Comparison of ENCODE assay signal across 8 cellular contexts in genomic region chr15:70100495-70101331, GRCh38. TPM values are rescaled to one million over a fixed set of nuclear protein-coding genes. Genes with fewer than 3 reads are reported as not detected.
A peak's percentile ranks its signal among the peaks of the same experiment; 100 is the strongest.
DNase-seq lines count a peak whose midpoint lies in the region; ATAC-seq, FAIRE-seq and TF ChIP-seq lines count a peak whose summit lies in the region.

No MANE protein-coding gene starts in this region.

- no peak for TF ChIP-seq POLR2A in A549 (IDR thresholded peaks at IDR 0.05; ENCODE audit: low read length)

- no peak for FAIRE-seq in A549 (lab: Jason Lieb, UNC)

- DNase-seq in A549 (ENCODE audit: low read depth in 1 of 2, low spot score in 1 of 2) (peak; percentile 50 to 58), H7 (peak; percentile 72), RWPE1 (ENCODE audit: low spot score) (no peak), Right ventricle myocardium superior (peak; percentile 70), renal cortical epithelial cell (ENCODE audit: low read depth) (peak; percentile 59), AG08396 (ENCODE audit: low spot score) (no peak), HuH-7.5 (ENCODE audit: low spot score) (no peak)
- peak; percentile 54 for DNase-seq in activated T-helper 9 cell treated with anti-CD3 and anti-CD28 coated beads, Interleukin-2, amount 50 U/mL, for 16 hours (ENCODE audit: low read depth)

- POLR2A ChIA-PET in A549 (lab: Yijun Ruan, JAX), result no interaction called here
- POLR2A ChIA-PET in RWPE1 (lab: Yijun Ruan, JAX; ENCODE audit: low non-redundant PET), result no interaction called here

- TF ChIP-seq CTCF in A549 (IDR thresholded peaks at IDR 0.05), result peak; percentile 35
- peak; percentile 41 for TF ChIP-seq CTCF in RWPE1 (conservative IDR thresholded peaks at IDR 0.05; ENCODE audit: low read depth)

- peak overlapping the region; percentile 31 for H3K4me3 ChIP-seq in A549
- H3K4me3 ChIP-seq in H7 (ENCODE audit: insufficient read depth, low read depth, low read length), result peak overlapping the region; percentile 55

- no peak for TF ChIP-seq EP300 in A549 (IDR thresholded peaks at IDR 0.05)

- H3K4me2 ChIP-seq in A549, result peak overlapping the region; percentile 99

- peaks cover 43% of the 10 kb centered on the region for H3K4me1 ChIP-seq in A549

- ATAC-seq in A549, result peak; percentile 11 to 46; a peak in 5 of 6 replicates
- ATAC-seq in Right ventricle myocardium superior (ENCODE audit: poor library complexity), result peak; percentile 5

- intact Hi-C loops in Right ventricle myocardium superior (cut with DNase I), result loop anchor here (10.0 kb wide), 1 partner anchor 164 kb away; no protein-coding TSS in a partner anchor

- peak overlapping the region; percentile 52 to 77 for H3K27ac ChIP-seq in A549
- no peak overlapping the region for H3K27ac ChIP-seq in RWPE1

- H3K36me3 ChIP-seq in H7 (replicated peaks; ENCODE audit: control insufficient read depth, insufficient read depth, low read length), result no peaks in the 10 kb centered on the region

- 27% methylated on average over 43 of the region's 53 CpGs for WGBS in A549 (ENCODE audit: missing lambda C conversion rate)

- peaks cover 6% of the 10 kb centered on the region; the same call in 1 of the 2 replicates for H3K27me3 ChIP-seq in H7 (ENCODE audit: control insufficient read depth, insufficient read depth, low read length)

- CTCF ChIA-PET in A549 (lab: Yijun Ruan, JAX) (interaction anchor here (0.9 to 8.6 kb wide), 17 partner anchors 9 to 626 kb away, joined by 3 to 59 read pairs (median 4); no protein-coding TSS in a partner anchor), RWPE1 (lab: Yijun Ruan, JAX) (interaction anchor here (0.6 kb wide), 1 partner anchor 468 kb away, joined by 3 read pairs; no protein-coding TSS in a partner anchor)

- H3K9me3 ChIP-seq in A549, result no peaks in the 10 kb centered on the region

- TF ChIP-seq RAD21 in A549 (conservative IDR thresholded peaks at IDR 0.05 in 1 of 2, IDR thresholded peaks at IDR 0.05 in 1 of 2), result no peak

TF ChIP-seq in A549, 52 proteins besides CTCF, POLR2A, EP300 and RAD21:
- TF ChIP-seq E2F6 (IDR thresholded peaks at IDR 0.05; ENCODE audit: borderline replicate concordance, low read depth) (peak; percentile 65; the same call in 1 of the 2 replicates), GATA3 (IDR thresholded peaks at IDR 0.05; ENCODE audit: borderline replicate concordance) (0 out of 2 replicates have a peak, but pooled peaks have one; percentile 27), FOSL2 (IDR thresholded peaks at IDR 0.05) (no peak), FOSL2 (CRISPR knock-in tag; IDR thresholded peaks at IDR 0.05) (no peak), FOSB (CRISPR knock-in tag; IDR thresholded peaks at IDR 0.05) (no peak), ELK1 (IDR thresholded peaks at IDR 0.05; ENCODE audit: low read depth, low read length) (no peak), KDM1A (IDR thresholded peaks at IDR 0.05; ENCODE audit: low read depth) (0 out of 2 replicates have a peak, but pooled peaks have one; percentile 42), HOXA7 (CRISPR knock-in tag; IDR thresholded peaks at IDR 0.05) (no peak), JUNB (IDR thresholded peaks at IDR 0.05) (no peak), MAX (IDR thresholded peaks at IDR 0.05) (peak; percentile 72), SMC3 (IDR thresholded peaks at IDR 0.05) (peak; percentile 42; the same call in 2 of the 3 replicates), CHD4 (IDR thresholded peaks at IDR 0.05; ENCODE audit: borderline replicate concordance) (peak; percentile 74; the same call in 1 of the 2 replicates), CEBPB (IDR thresholded peaks at IDR 0.05) (0 out of 4 replicates have a peak, but pooled peaks of 1 of the 2 experiments have one; percentile 19)

RNA-seq across cellular contexts. Expression of gene TLE3, which starts 3.0 kb away (rescaled TPM):
- polyA plus RNA-seq in A549 (2011; rRNA removed) (4.6 and 6.6 TPM in 2 replicates), A549 (2017; fragmentation: RNase III; extraction: RNeasy Plus Mini Kit Qiagen cat#74134 plus additional on column Dnase treatment) (5.3 to 5.7 TPM (median 5.5 TPM) in 3 replicates)
- 6.7 and 9.5 TPM in 2 replicates for polyA plus RNA-seq in A549 (2012; cell fraction: cytosol; rRNA removed)
- polyA plus RNA-seq in A549 (2012; cell fraction: nucleus; rRNA removed), result 17.4 and 28.4 TPM in 2 replicates
- polyA minus RNA-seq in A549 (2011; rRNA and poly(A)+ RNA removed), result 11.0 and 13.6 TPM in 2 replicates
- 83.5 and 108 TPM in 2 replicates for total RNA-seq in H7 (2014; rRNA removed; shearing (Covaris generic))
- total RNA-seq in Right ventricle myocardium superior (13.4 TPM), renal cortical epithelial cell (12.9 and 31.4 TPM in 2 replicates)

Comparison
In these comparisons a context has a peak if more than half of its experiments do, and no peak if none do; other contexts are left out.
1. DNase-seq: peak in A549 (2 of 2), H7 (single experiment), activated T-helper 9 cell treated with anti-CD3 and anti-CD28 coated beads, Interleukin-2, amount 50 U/mL, for 16 hours (single experiment), Right ventricle myocardium superior (single experiment) and renal cortical epithelial cell (single experiment); none in RWPE1 (single experiment), AG08396 (single experiment) and HuH-7.5 (single experiment).